In the genomic region with DNA sequence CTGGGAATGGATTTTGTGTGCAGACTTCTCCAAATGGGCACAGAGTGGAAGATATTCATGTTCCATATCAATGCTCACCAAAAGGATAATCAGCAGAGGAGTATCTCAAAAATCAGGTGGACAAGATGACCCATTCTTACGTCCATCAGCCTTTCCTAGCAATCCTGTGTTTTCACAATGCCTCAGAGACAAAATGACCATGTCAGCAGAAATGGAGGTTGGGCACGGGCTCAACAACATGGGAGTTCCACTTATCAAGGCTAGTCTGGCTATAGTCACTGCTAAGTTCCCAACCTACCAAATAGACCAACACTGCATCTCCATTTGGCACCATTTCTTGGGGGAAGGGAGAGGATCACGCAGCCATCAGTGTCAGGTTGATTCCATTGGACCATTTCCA, we compare ENCODE assay signal across 33 cellular contexts.
"Had no signal": no experiment of that assay in that cellular context is flagged by ENCODE, and none has a peak within 500 bp of the region (broad histone marks: within the 10 kb centered on the region; RNA-seq: fewer than 3 reads in every experiment).

No MANE protein-coding gene starts in this region.

- ATAC-seq: activated naive CD4-positive, alpha-beta T cell treated with anti-CD3 and anti-CD28 coated beads, Interleukin-2, amount 50 U/mL, for 72 hours; activated naive CD8-positive, alpha-beta T cell treated with anti-CD3 and anti-CD28 coated beads, Interleukin-2, amount 50 U/mL, for 24 hours; activated T-cell treated with anti-CD3 and anti-CD28 coated beads, Interleukin-2, amount 50 U/mL, for 4 hours; activated T-cell treated with anti-CD3 and anti-CD28 coated beads, Interleukin-2, amount 50 U/mL, for 72 hours; activated T-helper 17 cell treated with anti-CD3 and anti-CD28 coated beads, Interleukin-2, amount 50 U/mL, for 72 hours; body of pancreas had no signal

- H3K4me1 ChIP-seq: adrenal gland, ascending aorta, body of pancreas, breast epithelium had no signal

- H3K9me3 ChIP-seq: adrenal gland, ascending aorta, body of pancreas had no signal

- H3K27me3 ChIP-seq: adrenal gland, ascending aorta, body of pancreas, brain microvascular endothelial cell, breast epithelium, cardiac muscle cell had no signal

- H3K36me3 ChIP-seq: adrenal gland, ascending aorta, brain microvascular endothelial cell, breast epithelium, cardiac muscle cell had no signal

- FAIRE-seq: astrocyte, bronchial epithelial cell, colon had no signal

- DNase-seq: activated effector memory CD4-positive, alpha-beta T cell treated with anti-CD3 and anti-CD28 coated beads, Interleukin-2, amount 50 U/mL, for 16 hours; activated effector memory CD4-positive, alpha-beta T cell treated with Interleukin-2 at 50 U/mL for 16 hours; activated gamma-delta T cell; activated gamma-delta T cell treated with Interleukin-2 at 50 U/mL for 16 hours; activated naive CD4-positive, alpha-beta T cell; activated naive CD4-positive, alpha-beta T cell treated with anti-CD3 and anti-CD28 coated beads for 36 hours; activated naive CD4-positive, alpha-beta T cell treated with anti-CD3 and anti-CD28 coated beads, Interleukin-2, amount 10 ng/mL, durations not matched to agents 7 days and 5 days; activated naive CD4-positive, alpha-beta T cell treated with anti-CD3 and anti-CD28 coated beads, Interleukin-2, amount 50 U/mL, for 16 hours; activated naive CD4-positive, alpha-beta T cell treated with Interleukin-2 at 50 U/mL for 16 hours; activated naive CD8-positive, alpha-beta T cell treated with anti-CD3 and anti-CD28 coated beads for 36 hours; activated naive CD8-positive, alpha-beta T cell treated with anti-CD3 and anti-CD28 coated beads, Interleukin-2, amount 10 ng/mL, durations not matched to agents 7 days and 5 days; activated naive CD8-positive, alpha-beta T cell treated with anti-CD3 and anti-CD28 coated beads, Interleukin-2, amount 50 U/mL, for 24 hours; activated T-cell treated with anti-CD3 and anti-CD28 coated beads, Interleukin-2, amount 50 U/mL, for 4 hours; activated T-cell treated with anti-CD3 and anti-CD28 coated beads, Interleukin-2, amount 50 U/mL, for 48 hours; activated T-cell treated with anti-CD3 and anti-CD28 coated beads, Interleukin-2, amount 50 U/mL, for 72 hours; adrenal gland; amniotic stem cell; amygdala; anterior cingulate cortex; aorta; body of pancreas; brain microvascular endothelial cell; caudate nucleus; central memory CD4-positive, alpha-beta T cell; cerebellar nuclear complex had no signal

- H3K27ac ChIP-seq: adrenal gland, ascending aorta, body of pancreas, brain microvascular endothelial cell, breast epithelium, cardiac muscle cell had no signal

- H3K4me3 ChIP-seq: adrenal gland, ascending aorta, body of pancreas, breast epithelium, cardiac muscle cell had no signal
